In the genomic region with DNA sequence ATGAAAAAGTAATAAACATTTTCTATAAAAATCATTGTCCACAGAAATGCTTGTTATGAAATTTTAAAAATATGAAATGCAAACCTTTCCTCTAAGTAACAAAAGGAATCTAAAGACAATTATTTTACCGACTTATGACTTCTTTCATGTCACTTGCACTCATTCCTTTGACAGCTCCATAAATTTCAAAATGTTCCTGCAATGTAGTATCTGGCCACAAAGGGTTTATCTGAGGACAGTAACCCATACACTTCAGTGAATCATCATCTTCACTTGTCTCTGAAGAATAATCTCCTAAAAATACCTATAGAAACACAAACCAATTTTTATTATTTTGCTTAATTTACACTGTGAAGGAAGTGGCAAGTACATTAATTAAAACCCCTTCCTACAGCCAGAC, we compare ENCODE assay signal across 28 cellular contexts. TPM values are rescaled to one million over a fixed set of nuclear protein-coding genes. Genes with fewer than 3 reads are reported as not detected.
"Had no signal": no experiment of that assay in that cellular context is flagged by ENCODE, and none has a peak within 500 bp of the region (broad histone marks: within the 10 kb centered on the region; RNA-seq: fewer than 3 reads in every experiment).

No MANE protein-coding gene starts in this region.

- H3K27me3 Mint-ChIP-seq: activated B cell treated with CpG ODN at 0.5 μM for 24 hours; activated naive CD8-positive, alpha-beta T cell treated with anti-CD3 and anti-CD28 coated beads for 36 hours; dendritic cell treated with granulocyte-macrophage colony-stimulating factor and Interleukin-4, amounts not matched to agents 40 ng/mL and 50 ng/mL, for 4 days; stimulated activated naive CD8-positive, alpha-beta T cell treated with anti-CD3 and anti-CD28 coated beads, Interleukin-15, amount 100 ng/mL, for 72 hours had no signal

- H2AFZ ChIP-seq: hepatocyte had no signal

- H3K9me3 Mint-ChIP-seq: activated B cell treated with CpG ODN at 0.5 μM for 24 hours; activated naive CD8-positive, alpha-beta T cell treated with anti-CD3 and anti-CD28 coated beads for 36 hours; activated T-cell treated with anti-CD3 and anti-CD28 coated beads, Interleukin-2, amount 50 U/mL, for 4 hours; dendritic cell treated with granulocyte-macrophage colony-stimulating factor and Interleukin-4, amounts not matched to agents 40 ng/mL and 50 ng/mL, for 4 days; nephron progenitor cell; stimulated activated effector memory CD8-positive, alpha-beta T cell treated with anti-CD3 and anti-CD28 coated beads, Interleukin-12 subunit alpha, Interleukin-12 subunit beta, amount 100 ng/mL, for 72 hours; stimulated activated naive CD8-positive, alpha-beta T cell treated with anti-CD3 and anti-CD28 coated beads, Interleukin-15, amount 100 ng/mL, for 72 hours; T-helper 1 cell treated with Interleukin-12 subunit alpha and Interleukin-12 subunit beta and Interleukin-4 antibody, amounts not matched to agents 30 μg/mL and 1 μg/mL, for 36 hours had no signal

- H3K9me3 ChIP-seq: pancreas, psoas muscle, suprapubic skin, tibial nerve had no signal

- H3K4me3 Mint-ChIP-seq: activated B cell treated with CpG ODN at 0.5 μM for 24 hours; activated naive CD8-positive, alpha-beta T cell treated with anti-CD3 and anti-CD28 coated beads for 36 hours; activated T-cell treated with anti-CD3 and anti-CD28 coated beads, Interleukin-2, amount 50 U/mL, for 4 hours; dendritic cell treated with granulocyte-macrophage colony-stimulating factor and Interleukin-4, amounts not matched to agents 40 ng/mL and 50 ng/mL, for 4 days; nephron progenitor cell; stimulated activated effector memory CD8-positive, alpha-beta T cell treated with anti-CD3 and anti-CD28 coated beads, Interleukin-12 subunit alpha, Interleukin-12 subunit beta, amount 100 ng/mL, for 72 hours; stimulated activated naive CD8-positive, alpha-beta T cell treated with anti-CD3 and anti-CD28 coated beads, Interleukin-15, amount 100 ng/mL, for 72 hours; T-helper 1 cell treated with Interleukin-12 subunit alpha and Interleukin-12 subunit beta and Interleukin-4 antibody, amounts not matched to agents 30 μg/mL and 1 μg/mL, for 36 hours had no signal

- H3K27ac Mint-ChIP-seq: activated B cell treated with CpG ODN at 0.5 μM for 24 hours; activated naive CD8-positive, alpha-beta T cell treated with anti-CD3 and anti-CD28 coated beads for 36 hours; dendritic cell treated with granulocyte-macrophage colony-stimulating factor and Interleukin-4, amounts not matched to agents 40 ng/mL and 50 ng/mL, for 4 days; nephron progenitor cell; stimulated activated effector memory CD8-positive, alpha-beta T cell treated with anti-CD3 and anti-CD28 coated beads, Interleukin-12 subunit alpha, Interleukin-12 subunit beta, amount 100 ng/mL, for 72 hours; T-helper 1 cell treated with Interleukin-12 subunit alpha and Interleukin-12 subunit beta and Interleukin-4 antibody, amounts not matched to agents 30 μg/mL and 1 μg/mL, for 36 hours had no signal

- H3K27me3 ChIP-seq: cardiac muscle cell, hepatocyte, pancreas, suprapubic skin, tibial nerve had no signal

- H3K4me1 ChIP-seq: pancreas, psoas muscle, suprapubic skin, tibial nerve had no signal

- H3K36me3 Mint-ChIP-seq: activated naive CD8-positive, alpha-beta T cell treated with anti-CD3 and anti-CD28 coated beads for 36 hours had no signal

- DNase-seq: activated B cell treated with CpG ODN at 0.5 μM for 24 hours; activated CD4-positive, alpha-beta T cell treated with anti-CD3 and anti-CD28 coated beads for 4 hours; activated CD4-positive, alpha-beta T cell treated with anti-CD3 and anti-CD28 coated beads, Interleukin-2, amount 50 U/mL, for 48 hours; activated CD8-positive, alpha-beta memory T cell treated with anti-CD3 and anti-CD28 coated beads, Interleukin-2, amount 50 U/mL, for 48 hours; activated naive CD4-positive, alpha-beta T cell treated with Interleukin-2 at 50 U/mL for 16 hours; activated naive CD8-positive, alpha-beta T cell treated with anti-CD3 and anti-CD28 coated beads for 36 hours; activated T-cell treated with anti-CD3 and anti-CD28 coated beads, Interleukin-2, amount 50 U/mL, for 4 hours; amniotic stem cell; effector CD4-positive, alpha-beta T cell; glutamatergic neuron; left ventricle myocardium superior; mammary epithelial cell; midbrain; nephron progenitor cell; pancreas; psoas muscle; right cardiac atrium; small intestine; stimulated activated CD4-positive, alpha-beta T cell treated with anti-CD3 and anti-CD28 coated beads, Interleukin-2, amount 100 ng/mL, for 24 hours; stimulated activated naive CD8-positive, alpha-beta T cell treated with anti-CD3 and anti-CD28 coated beads, Interleukin-15, amount 100 ng/mL, for 72 hours; T1000 had no signal

- ATAC-seq: activated T-cell treated with anti-CD3 and anti-CD28 coated beads, Interleukin-2, amount 50 U/mL, for 4 hours; left ventricle myocardium superior; pancreas; right cardiac atrium; stimulated activated effector memory CD8-positive, alpha-beta T cell treated with anti-CD3 and anti-CD28 coated beads, Interleukin-12 subunit alpha, Interleukin-12 subunit beta, amount 100 ng/mL, for 72 hours; stimulated activated naive CD8-positive, alpha-beta T cell treated with anti-CD3 and anti-CD28 coated beads, Interleukin-15, amount 100 ng/mL, for 72 hours had no signal

- H3K79me2 ChIP-seq: hepatocyte had no signal

- H3K27ac ChIP-seq: cardiac muscle cell, hepatocyte, pancreas, psoas muscle, suprapubic skin, tibial nerve had no signal

- H3K36me3 ChIP-seq: cardiac muscle cell had no signal

- H3K4me2 ChIP-seq: hepatocyte had no signal

- H3K4me1 Mint-ChIP-seq: activated B cell treated with CpG ODN at 0.5 μM for 24 hours; activated naive CD8-positive, alpha-beta T cell treated with anti-CD3 and anti-CD28 coated beads for 36 hours; stimulated activated effector memory CD8-positive, alpha-beta T cell treated with anti-CD3 and anti-CD28 coated beads, Interleukin-12 subunit alpha, Interleukin-12 subunit beta, amount 100 ng/mL, for 72 hours; stimulated activated naive CD8-positive, alpha-beta T cell treated with anti-CD3 and anti-CD28 coated beads, Interleukin-15, amount 100 ng/mL, for 72 hours had no signal

- H3K4me3 ChIP-seq: cardiac muscle cell, hepatocyte, pancreas, psoas muscle, suprapubic skin, tibial nerve had no signal

RNA-seq across cellular contexts. Expression of gene ABCA10, which starts 25.6 kb away (rescaled TPM):
- total RNA-seq: cardiac muscle cell had no signal
- polyA plus RNA-seq: cardiac muscle cell, hepatocyte had no signal
